ENCODE assay signal across 11 cellular contexts in the genomic region with DNA sequence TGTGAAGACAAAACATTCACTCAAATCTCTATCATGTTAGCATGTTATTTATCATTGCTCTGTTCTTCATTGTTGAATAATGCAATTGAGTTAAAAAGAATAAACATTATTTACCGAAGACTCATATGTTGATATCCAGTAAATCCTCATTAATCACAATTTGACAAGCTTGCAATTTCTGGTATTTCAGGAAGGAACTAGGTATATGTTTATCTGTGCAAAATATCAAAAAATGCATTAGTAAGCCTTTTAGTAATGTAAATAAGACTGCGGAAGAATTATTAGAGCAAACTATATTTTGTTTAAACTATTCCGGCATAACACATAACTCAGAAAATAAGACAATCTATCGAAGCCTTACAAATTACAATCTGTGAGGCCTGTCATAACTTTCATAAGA.
DNase-seq lines count a peak whose midpoint lies in the region; ATAC-seq and TF ChIP-seq lines count a peak whose summit lies in the region.
"Had no signal": no experiment of that assay in that cellular context is flagged by ENCODE, and none has a peak within 500 bp of the region (broad histone marks: within the 10 kb centered on the region; RNA-seq: fewer than 3 reads in every experiment).

No MANE protein-coding gene starts in this region.

- H3K9me3 ChIP-seq in PC-9 (ENCODE audit: insufficient read depth, low read depth) (no peaks in the 10 kb centered on the region), adrenal gland (replicated peaks in 1 of 3) (no peaks in the 10 kb centered on the region)
- H3K9me3 ChIP-seq: BLaER1, Caco-2 had no signal

- H3K27me3 ChIP-seq in PC-9 (ENCODE audit: insufficient read depth, low read depth) = no peaks in the 10 kb centered on the region
- H3K27me3 ChIP-seq in adrenal gland = no peaks in the 10 kb centered on the region
- H3K27me3 ChIP-seq: BLaER1 had no signal

- no TSS peak for BruUV-seq in PC-9 (replicated peaks; lab: Mats Ljungman, UMichigan)

- no peaks in the 10 kb centered on the region for H3K9me2 ChIP-seq in PC-9 (ENCODE audit: insufficient read depth)

- H2AFZ ChIP-seq in PC-9 = no peak overlapping the region; the same call in 1 of the 2 replicates
- H2AFZ ChIP-seq: GM23248 had no signal

- H4K20me1 ChIP-seq in PC-9 (ENCODE audit: insufficient read depth) = no peaks in the 10 kb centered on the region
- H4K20me1 ChIP-seq: BLaER1 had no signal

- intact Hi-C loops in PC-9 (cut with micrococcal nuclease; ENCODE audit: unreplicated experiment) (loop anchor here (10.0 kb wide), 1 partner anchor 684 kb away; no protein-coding TSS in a partner anchor), adrenal gland (cut with DNase I) (no loop called here)

- H3K36me3 ChIP-seq in PC-9 (ENCODE audit: low read depth) = no peaks in the 10 kb centered on the region
- H3K36me3 ChIP-seq in adrenal gland (replicated peaks in 1 of 2) = no peaks in the 10 kb centered on the region
- H3K36me3 ChIP-seq: BLaER1 had no signal

- no peak for TF ChIP-seq POLR2A in adrenal gland (IDR thresholded peaks at IDR 0.05)

- POLR2A ChIA-PET in PC-9 (lab: Charles Lee; ENCODE audit: unreplicated experiment) = no interaction called here

- peak overlapping the region; percentile 71 for H3K27ac ChIP-seq in PC-9
- H3K27ac ChIP-seq in adrenal gland = no peak overlapping the region
- H3K27ac ChIP-seq: BLaER1, GM23248 had no signal

- no peak for TF ChIP-seq CTCF in PC-9 (conservative IDR thresholded peaks at IDR 0.05)
- TF ChIP-seq CTCF in adrenal gland (IDR thresholded peaks at IDR 0.05) = no peak

- CTCF ChIA-PET in PC-9 (lab: Charles Lee) = no interaction called here

- H3K4me3 ChIP-seq in PC-9 (peak overlapping the region; percentile 22; the same call in 1 of the 2 replicates), adrenal gland (no peak overlapping the region)
- H3K4me3 ChIP-seq: BLaER1, GM23248 had no signal

- peak; percentile 32 for DNase-seq in HCEC 1CT
- peak in 1 of 2 experiments; percentile 83 for DNase-seq in PC-9
- DNase-seq in iris pigment epithelial cell (ENCODE audit: low read depth) = peak; percentile 48
- DNase-seq in adrenal gland = no peak
- DNase-seq: AML-193; Caco-2; CD8-positive, alpha-beta memory T cell; GM23248 had no signal

- no peaks in the 10 kb centered on the region for H3K79me2 ChIP-seq in PC-9 (ENCODE audit: low read depth)

- peak overlapping the region; percentile 67 for H3K4me2 ChIP-seq in PC-9
- H3K4me2 ChIP-seq: BLaER1 had no signal

- 71 to 76% (median 73%) methylated on average over 4 of the region's 4 CpGs for WGBS in adrenal gland, 4 donors

- peaks cover 26% of the 10 kb centered on the region for H3K4me1 ChIP-seq in PC-9 (replicated peaks; ENCODE audit: insufficient read depth)
- no peaks in the 10 kb centered on the region for H3K4me1 ChIP-seq in adrenal gland (replicated peaks in 1 of 2)
- H3K4me1 ChIP-seq: BLaER1, Caco-2 had no signal

- H3F3A ChIP-seq in PC-9 (ENCODE audit: insufficient read depth, low read depth) = peaks cover 11% of the 10 kb centered on the region; the same call in 1 of the 2 replicates

- ATAC-seq in GM18909 (IDR thresholded peaks at IDR 0.05; ENCODE audit: poor library complexity, unreplicated experiment) = no peak
- ATAC-seq in HG02763 (IDR thresholded peaks at IDR 0.05; ENCODE audit: unreplicated experiment) = no peak

Comparison
In these comparisons a context has a peak if more than half of its experiments do, and no peak if none do; other contexts are left out.
1. DNase-seq: peak in HCEC 1CT (single experiment) and iris pigment epithelial cell (single experiment); none in adrenal gland (0 of 7).